20 cellular contexts compared by ENCODE assay signal in the genomic region with DNA sequence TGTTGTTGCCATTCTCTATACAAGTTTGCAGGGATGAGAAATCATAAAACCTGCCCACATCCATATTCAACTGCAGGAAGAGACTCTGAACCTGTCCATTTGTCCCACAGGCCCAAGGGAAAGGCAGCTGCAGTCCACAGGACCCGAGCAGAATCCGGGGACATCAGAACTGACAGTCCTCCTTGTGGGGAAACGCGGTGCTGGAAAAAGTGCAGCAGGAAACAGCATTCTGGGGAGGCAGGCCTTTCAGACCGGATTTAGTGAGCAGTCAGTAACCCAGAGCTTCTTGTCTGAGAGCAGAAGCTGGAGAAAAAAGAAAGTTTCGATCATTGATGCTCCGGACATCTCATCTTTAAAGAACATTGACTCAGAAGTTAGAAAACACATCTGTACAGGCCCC. TPM values are rescaled to one million over a fixed set of nuclear protein-coding genes. Genes with fewer than 3 reads are reported as not detected.
"Had no signal": no experiment of that assay in that cellular context is flagged by ENCODE, and none has a peak within 500 bp of the region (broad histone marks: within the 10 kb centered on the region; RNA-seq: fewer than 3 reads in every experiment).

No MANE protein-coding gene starts in this region.

- H3K4me1 Mint-ChIP-seq: mesothelial cell of epicardium had no signal

- H3K4me3 ChIP-seq: lower lobe of right lung, SJSA1, upper lobe of right lung had no signal

- DNase-seq: activated naive CD8-positive, alpha-beta T cell treated with anti-CD3 and anti-CD28 coated beads, Interleukin-2, amount 10 ng/mL, durations not matched to agents 7 days and 5 days; aorta; cerebellar nuclear complex; effector memory CD4-positive, alpha-beta T cell; foreskin melanocyte; head of caudate nucleus; left cardiac atrium; lower lobe of right lung; stimulated activated CD4-positive, alpha-beta T cell treated with anti-CD3 and anti-CD28 coated beads, Interleukin-1b, Interleukin-23, amount 100 ng/mL, for 48 hours; stimulated activated naive CD8-positive, alpha-beta T cell treated with anti-CD3 and anti-CD28 coated beads, Interleukin-15, amount 100 ng/mL, for 72 hours; T-helper 9 cell; upper lobe of right lung had no signal

- ATAC-seq: activated CD4-positive, CD25-positive, alpha-beta regulatory T cell treated with anti-CD3 and anti-CD28 coated beads, Interleukin-2, amount 50 U/mL, for 24 hours; left cardiac atrium; lower lobe of right lung; stimulated activated naive CD8-positive, alpha-beta T cell treated with anti-CD3 and anti-CD28 coated beads, Interleukin-15, amount 100 ng/mL, for 72 hours; upper lobe of right lung had no signal

- H3K27me3 ChIP-seq: neutrophil, upper lobe of right lung had no signal

- H3K9me3 ChIP-seq: lower lobe of right lung, neutrophil, SJSA1, upper lobe of right lung had no signal

- H3K36me3 Mint-ChIP-seq: mesothelial cell of epicardium had no signal

- H2AFZ ChIP-seq: parathyroid adenoma had no signal

- H3K79me2 ChIP-seq: parathyroid adenoma had no signal

- H3K27ac Mint-ChIP-seq: activated naive CD8-positive, alpha-beta T cell treated with anti-CD3 and anti-CD28 coated beads, Interleukin-2, amount 10 ng/mL, durations not matched to agents 7 days and 5 days; activated T-helper 2 cell treated with anti-CD3 and anti-CD28 coated beads, Interferon-gamma antibody, Interleukin-2, Interleukin-4, amounts not matched to agents 10 μg/mL and 5 μg/mL and 100 μg/mL, durations not matched to agents 14 hours and 24 hours and 36 hours; mesothelial cell of epicardium; stimulated activated naive CD8-positive, alpha-beta T cell treated with anti-CD3 and anti-CD28 coated beads, Interleukin-15, amount 100 ng/mL, for 72 hours had no signal

- H3K27me3 Mint-ChIP-seq: activated naive CD8-positive, alpha-beta T cell treated with anti-CD3 and anti-CD28 coated beads, Interleukin-2, amount 10 ng/mL, durations not matched to agents 7 days and 5 days; stimulated activated naive CD8-positive, alpha-beta T cell treated with anti-CD3 and anti-CD28 coated beads, Interleukin-15, amount 100 ng/mL, for 72 hours had no signal

- H3K9ac ChIP-seq: parathyroid adenoma had no signal

- H3K36me3 ChIP-seq: neutrophil, SJSA1 had no signal

- H3K27ac ChIP-seq: epithelial cell of prostate, neutrophil, parathyroid adenoma, SJSA1, upper lobe of right lung had no signal

- H3K4me3 Mint-ChIP-seq: activated naive CD8-positive, alpha-beta T cell treated with anti-CD3 and anti-CD28 coated beads, Interleukin-2, amount 10 ng/mL, durations not matched to agents 7 days and 5 days; mesothelial cell of epicardium; stimulated activated naive CD8-positive, alpha-beta T cell treated with anti-CD3 and anti-CD28 coated beads, Interleukin-15, amount 100 ng/mL, for 72 hours had no signal

- H3K4me1 ChIP-seq: SJSA1 had no signal

RNA-seq across cellular contexts. Expression of gene GIMAP8, which starts 23.5 kb away (rescaled TPM):
- polyA plus RNA-seq: fibroblast of lung had no signal

RNA-seq across cellular contexts. Expression of gene GIMAP7, which starts 40.8 kb away (rescaled TPM):
- polyA plus RNA-seq: fibroblast of lung had no signal
